20 cellular contexts compared by ENCODE assay signal in genomic region chr11:76616676-76617552, GRCh38. TPM values are rescaled to one million over a fixed set of nuclear protein-coding genes. Genes with fewer than 3 reads are reported as not detected.
DNase-seq lines count a peak whose midpoint lies in the region; ATAC-seq and TF ChIP-seq lines count a peak whose summit lies in the region.
"Had no signal": no experiment of that assay in that cellular context is flagged by ENCODE, and none has a peak within 500 bp of the region (broad histone marks: within the 10 kb centered on the region; RNA-seq: fewer than 3 reads in every experiment).

No MANE protein-coding gene starts in this region.

- H3K27ac Mint-ChIP-seq in MCF 10A (ENCODE audit: low read depth, unreplicated experiment) = peak overlapping the region; percentile 37
- peak overlapping the region; percentile 21 for H3K27ac Mint-ChIP-seq in neural progenitor cell
- H3K27ac Mint-ChIP-seq: activated naive CD8-positive, alpha-beta T cell treated with anti-CD3 and anti-CD28 coated beads, Interleukin-2, amount 10 ng/mL, durations not matched to agents 7 days and 5 days; activated T-helper 17 cell treated with anti-CD3 and anti-CD28 coated beads, Interleukin-2, amount 50 U/mL, for 72 hours; B cell; natural killer cell had no signal

- CTCF ChIA-PET in MCF 10A (lab: Yijun Ruan, JAX) = no interaction called here
- CTCF ChIA-PET in mammary epithelial cell (lab: Charles Lee; ENCODE audit: low non-redundant PET) = no interaction called here

- H3K4me2 ChIP-seq in mammary epithelial cell (ENCODE audit: insufficient read depth, low read depth, low read length) = no peak overlapping the region
- H3K4me2 ChIP-seq in neural progenitor cell = no peak overlapping the region
- H3K4me2 ChIP-seq in mesendoderm (ENCODE audit: low read length) = no peak overlapping the region
- H3K4me2 ChIP-seq: hepatocyte had no signal

- no peaks in the 10 kb centered on the region for H3K4me1 ChIP-seq in mammary epithelial cell (ENCODE audit: insufficient read depth, low read length)
- H3K4me1 ChIP-seq in neural progenitor cell = no peaks in the 10 kb centered on the region
- peaks cover 35 to 64% of the 10 kb centered on the region in 2 donors for H3K4me1 ChIP-seq in thoracic aorta (ENCODE audit: control insufficient read depth in 1 of 2, low read depth in 2 of 2)
- H3K4me1 ChIP-seq in mesendoderm (ENCODE audit: control insufficient read depth, low read depth, low read length) = no peaks in the 10 kb centered on the region

- in situ Hi-C loops in mammary epithelial cell (cut with MboI; ENCODE audit: low sequenced_read_pairs in 2 of 2) = no loop called here

- ATAC-seq in thoracic aorta (ENCODE audit: insufficient number of reproducible peaks, low FRiP score, low read depth) (no peak), HG03571 (IDR thresholded peaks at IDR 0.05; ENCODE audit: unreplicated experiment) (no peak), HG02970 (IDR thresholded peaks at IDR 0.05; ENCODE audit: low FRiP score, unreplicated experiment) (no peak)
- ATAC-seq: activated T-helper 17 cell treated with anti-CD3 and anti-CD28 coated beads, Interleukin-2, amount 50 U/mL, for 72 hours; natural killer cell had no signal

- H3K9me3 ChIP-seq in mammary epithelial cell (replicated peaks; ENCODE audit: insufficient read depth, low read length) (no peaks in the 10 kb centered on the region), neural progenitor cell (ENCODE audit: low read depth) (no peaks in the 10 kb centered on the region), thoracic aorta (peaks cover 5% of the 10 kb centered on the region)

- H3K27me3 ChIP-seq in mammary epithelial cell (ENCODE audit: insufficient read depth, low read length) = peaks cover 2% of the 10 kb centered on the region
- H3K27me3 ChIP-seq in neural progenitor cell = no peaks in the 10 kb centered on the region
- no peaks in the 10 kb centered on the region for H3K27me3 ChIP-seq in thoracic aorta (replicated peaks; ENCODE audit: insufficient read depth)
- H3K27me3 ChIP-seq in mesendoderm (ENCODE audit: insufficient read depth, low read length, poor library complexity) = no peaks in the 10 kb centered on the region
- H3K27me3 ChIP-seq: hepatocyte, MG63 had no signal

- H4K5ac ChIP-seq in mesendoderm (ENCODE audit: low read length) = no peak overlapping the region

- no peak overlapping the region for H3K4ac ChIP-seq in mesendoderm (ENCODE audit: low read depth, low read length)

- no peak overlapping the region for H2BK15ac ChIP-seq in mesendoderm (replicated peaks; ENCODE audit: low read depth)

- H3K4me1 Mint-ChIP-seq in MCF 10A (ENCODE audit: insufficient read depth, unreplicated experiment) (peaks cover 9% of the 10 kb centered on the region), neural progenitor cell (peaks cover 7% of the 10 kb centered on the region)
- H3K4me1 Mint-ChIP-seq: activated naive CD8-positive, alpha-beta T cell treated with anti-CD3 and anti-CD28 coated beads, Interleukin-2, amount 10 ng/mL, durations not matched to agents 7 days and 5 days; activated T-helper 17 cell treated with anti-CD3 and anti-CD28 coated beads, Interleukin-2, amount 50 U/mL, for 72 hours; natural killer cell had no signal

- no peak overlapping the region for H2AK5ac ChIP-seq in mesendoderm (ENCODE audit: low read length)

- H3K79me2 ChIP-seq in mammary epithelial cell (ENCODE audit: insufficient read depth, low read length) (no peaks in the 10 kb centered on the region), neural progenitor cell (ENCODE audit: low read depth) (no peaks in the 10 kb centered on the region), mesendoderm (ENCODE audit: control insufficient read depth, insufficient read depth, low read length) (no peaks in the 10 kb centered on the region)
- H3K79me2 ChIP-seq: hepatocyte had no signal

- H3K4me3 ChIP-seq in mammary epithelial cell (replicated peaks in 1 of 3; ENCODE audit: insufficient read depth in 1 of 3, low read depth in 2 of 3, low read length in 3 of 3) = no peak overlapping the region
- H3K4me3 ChIP-seq in coronary artery = no peak overlapping the region
- H3K4me3 ChIP-seq in neural progenitor cell = no peak overlapping the region
- H3K4me3 ChIP-seq in thoracic aorta = no peak overlapping the region
- H3K4me3 ChIP-seq in mesendoderm (ENCODE audit: low read length) = no peak overlapping the region
- H3K4me3 ChIP-seq: hepatocyte, MG63 had no signal

- H2AFZ ChIP-seq in mammary epithelial cell (ENCODE audit: low read depth, low read length) (no peak overlapping the region), neural progenitor cell (replicated peaks) (no peak overlapping the region)
- H2AFZ ChIP-seq: hepatocyte had no signal

- H3K18ac ChIP-seq in mesendoderm (ENCODE audit: low read length) = no peak overlapping the region

- intact Hi-C loops in MCF 10A (cut with micrococcal nuclease) = no loop called here
- intact Hi-C loops in mammary epithelial cell (cut with micrococcal nuclease) = no loop called here

- H3K27me3 Mint-ChIP-seq in MCF 10A (ENCODE audit: insufficient read depth, unreplicated experiment) (no peaks in the 10 kb centered on the region), neural progenitor cell (ENCODE audit: insufficient read depth, low read depth) (peaks cover 2% of the 10 kb centered on the region)
- H3K27me3 Mint-ChIP-seq: activated T-helper 17 cell treated with anti-CD3 and anti-CD28 coated beads, Interleukin-2, amount 50 U/mL, for 72 hours; brain had no signal

- TF ChIP-seq CTCF in MCF 10A (IDR thresholded peaks at IDR 0.05; ENCODE audit: unreplicated experiment) (no peak), mammary epithelial cell (conservative IDR thresholded peaks at IDR 0.05 in 1 of 2, IDR thresholded peaks at IDR 0.05 in 1 of 2; ENCODE audit: extremely low read depth in 1 of 2, insufficient read depth in 1 of 2, low read depth in 1 of 2, low read length in 2 of 2) (no peak), coronary artery (IDR thresholded peaks at IDR 0.05) (no peak), neural progenitor cell (IDR thresholded peaks at IDR 0.05) (no peak), thoracic aorta (IDR thresholded peaks at IDR 0.05) (no peak)

- no peak overlapping the region for H4K8ac ChIP-seq in mesendoderm (ENCODE audit: low read depth, low read length)

- H3K56ac ChIP-seq in mesendoderm (ENCODE audit: low read length) = no peak overlapping the region

- H3K9ac ChIP-seq in mammary epithelial cell (ENCODE audit: insufficient read depth, low read length) = no peak overlapping the region
- H3K9ac ChIP-seq in neural progenitor cell = no peak overlapping the region
- no peak overlapping the region for H3K9ac ChIP-seq in mesendoderm (ENCODE audit: low read length)

- POLR2A ChIA-PET in MCF 10A (lab: Yijun Ruan, JAX) = no interaction called here

- H3K79me1 ChIP-seq in mesendoderm (ENCODE audit: low read length) = no peaks in the 10 kb centered on the region

- H3K4me3 Mint-ChIP-seq in MCF 10A (ENCODE audit: unreplicated experiment) (no peak overlapping the region), neural progenitor cell (no peak overlapping the region)
- H3K4me3 Mint-ChIP-seq: activated naive CD8-positive, alpha-beta T cell treated with anti-CD3 and anti-CD28 coated beads, Interleukin-2, amount 10 ng/mL, durations not matched to agents 7 days and 5 days; activated T-helper 17 cell treated with anti-CD3 and anti-CD28 coated beads, Interleukin-2, amount 50 U/mL, for 72 hours; B cell; brain; natural killer cell had no signal

- H3K23ac ChIP-seq in mesendoderm (ENCODE audit: low read length) = no peak overlapping the region

- WGBS in mammary epithelial cell (ENCODE audit: low coverage, missing lambda C conversion rate) = 68% methylated on average over 9 of the region's 10 CpGs
- WGBS in mesendoderm (ENCODE audit: extremely low coverage, insufficient coverage, low lambda C conversion rate) = no CpG with 5 or more reads among the region's 10 CpGs

- H3K27ac ChIP-seq in mammary epithelial cell (ENCODE audit: insufficient read depth, low read depth, low read length) = no peak overlapping the region
- peak overlapping the region; percentile 65 to 92 for H3K27ac ChIP-seq in coronary artery
- H3K27ac ChIP-seq in neural progenitor cell = no peak overlapping the region
- peak overlapping the region; percentile 90 to 97 for H3K27ac ChIP-seq in thoracic aorta
- H3K27ac ChIP-seq in mesendoderm (ENCODE audit: low read depth, low read length) = no peak overlapping the region

- dilution Hi-C loops in mammary epithelial cell (cut with HindIII; ENCODE audit: low sequenced_read_pairs) = no loop called here

- no peak overlapping the region for H2BK5ac ChIP-seq in mesendoderm (ENCODE audit: low read length)

- no peak overlapping the region for H2BK120ac ChIP-seq in mesendoderm (ENCODE audit: low read depth, low read length)

- H3K36me3 Mint-ChIP-seq in MCF 10A (ENCODE audit: insufficient read depth, unreplicated experiment) (no peaks in the 10 kb centered on the region), neural progenitor cell (no peaks in the 10 kb centered on the region)
- H3K36me3 Mint-ChIP-seq: activated naive CD8-positive, alpha-beta T cell treated with anti-CD3 and anti-CD28 coated beads, Interleukin-2, amount 10 ng/mL, durations not matched to agents 7 days and 5 days; brain; natural killer cell had no signal

- no peak for DNase-seq in MCF 10A (ENCODE audit: unreplicated experiment)
- DNase-seq in mammary epithelial cell = no peak
- peak; percentile 58 for DNase-seq in coronary artery (ENCODE audit: low spot score)
- no peak for DNase-seq in neural progenitor cell (ENCODE audit: low spot score)
- no peak for DNase-seq in thoracic aorta (ENCODE audit: low spot score)
- DNase-seq in mesendoderm = no peak
- DNase-seq: activated naive CD8-positive, alpha-beta T cell treated with anti-CD3 and anti-CD28 coated beads, Interleukin-2, amount 10 ng/mL, durations not matched to agents 7 days and 5 days; Calu3; MG63; natural killer cell; NCI-H146; small intestine; stimulated activated CD4-positive, alpha-beta T cell treated with anti-CD3 and anti-CD28 coated beads, Interleukin-4, amount 100 ng/mL, for 24 hours; SW 1271 had no signal

- BruUV-seq in MCF 10A (replicated peaks; lab: Mats Ljungman, UMichigan) (no TSS peak), mammary epithelial cell (replicated peaks; lab: Mats Ljungman, UMichigan) (no TSS peak)

- H4K20me1 ChIP-seq in mammary epithelial cell (ENCODE audit: insufficient read depth, low read length) = no peaks in the 10 kb centered on the region
- H4K20me1 ChIP-seq in neural progenitor cell (ENCODE audit: low read depth) = no peaks in the 10 kb centered on the region

- H3K36me3 ChIP-seq in mammary epithelial cell (ENCODE audit: insufficient read depth, low read length) = no peaks in the 10 kb centered on the region
- no peaks in the 10 kb centered on the region for H3K36me3 ChIP-seq in neural progenitor cell
- no peaks in the 10 kb centered on the region for H3K36me3 ChIP-seq in thoracic aorta
- no peaks in the 10 kb centered on the region for H3K36me3 ChIP-seq in mesendoderm (ENCODE audit: control insufficient read depth, insufficient read depth, low read length)
- H3K36me3 ChIP-seq: MG63 had no signal

- no peaks in the 10 kb centered on the region for H3F3A ChIP-seq in neural progenitor cell (ENCODE audit: low read depth)

- no peaks in the 10 kb centered on the region for H3K9me3 Mint-ChIP-seq in MCF 10A (ENCODE audit: unreplicated experiment)
- H3K9me3 Mint-ChIP-seq in neural progenitor cell = peaks cover 9% of the 10 kb centered on the region
- H3K9me3 Mint-ChIP-seq: activated T-helper 17 cell treated with anti-CD3 and anti-CD28 coated beads, Interleukin-2, amount 50 U/mL, for 72 hours; natural killer cell had no signal

RNA-seq across cellular contexts. Expression of gene LRRC32, which starts 53.6 kb away (rescaled TPM):
- total RNA-seq in MCF 10A (2022) = not detected in 2 replicates
- total RNA-seq in mammary epithelial cell = under 1 TPM in 1 of 2 donors, not detected in 1; under 0.01 TPM
- not detected for polyA plus RNA-seq in mammary epithelial cell
- polyA minus RNA-seq in mammary epithelial cell = not detected
- 0.21 and 1.1 TPM in 2 replicates for total RNA-seq in neural progenitor cell (ENCODE audit: low replicate concordance)
- total RNA-seq in thoracic aorta = 100 to 1,000 TPM; 133 to 214 TPM
- 0.76 TPM for polyA plus RNA-seq in mesendoderm (2013, experiment 1 of 2)
- polyA plus RNA-seq in mesendoderm (2013, experiment 2 of 2) = 0.84 TPM
- total RNA-seq: Calu3 had no signal

Comparison
In these comparisons a context has a peak if more than half of its experiments do, and no peak if none do; other contexts are left out.
1. H3K27ac ChIP-seq: peak in coronary artery (2 of 2) and thoracic aorta (2 of 2); none in mammary epithelial cell (single experiment), neural progenitor cell (single experiment) and mesendoderm (single experiment).
2. RNA of gene LRRC32, which starts 53.6 kb away (total RNA-seq): 133 to 214 TPM in thoracic aorta; 0.21 to 1.1 TPM in neural progenitor cell, not detected in MCF 10A and under 0.01 TPM in mammary epithelial cell; every median in the first group is over 10 times any median in the second.